In the genomic region with DNA sequence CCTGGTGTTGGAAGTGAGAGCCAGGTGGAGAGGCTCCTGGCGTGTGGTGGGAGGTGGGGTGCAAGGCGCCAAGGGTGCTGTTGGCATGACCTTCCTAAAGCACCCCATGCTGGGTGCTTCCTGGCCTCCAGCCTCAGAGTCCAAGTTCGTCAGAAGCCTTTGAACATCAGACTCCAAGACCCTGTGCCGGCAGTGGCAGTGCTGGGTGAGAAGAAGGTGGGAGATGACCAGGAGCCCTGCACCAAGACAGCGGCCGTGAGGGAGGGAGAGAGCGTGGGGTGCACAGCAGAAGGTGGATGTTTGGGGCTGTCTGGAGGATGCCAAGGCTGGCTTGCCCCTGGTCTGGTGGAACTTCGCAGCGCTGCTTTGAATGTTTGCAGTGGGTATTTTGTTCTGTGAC, we compare ENCODE assay signal across 22 cellular contexts. TPM values are rescaled to one million over a fixed set of nuclear protein-coding genes. Genes with fewer than 3 reads are reported as not detected.
DNase-seq lines count a peak whose midpoint lies in the region; ATAC-seq and TF ChIP-seq lines count a peak whose summit lies in the region.
"Had no signal": no experiment of that assay in that cellular context is flagged by ENCODE, and none has a peak within 500 bp of the region (broad histone marks: within the 10 kb centered on the region; RNA-seq: fewer than 3 reads in every experiment).

No MANE protein-coding gene starts in this region.

- no peak overlapping the region for H3K27ac ChIP-seq in upper lobe of right lung
- H3K27ac ChIP-seq: 22Rv1, body of pancreas had no signal

- no peaks in the 10 kb centered on the region for H3K4me1 ChIP-seq in upper lobe of right lung
- H3K4me1 ChIP-seq: body of pancreas had no signal

- peaks cover 72% of the 10 kb centered on the region for H3K36me3 ChIP-seq in upper lobe of right lung

- TF ChIP-seq CTCF in natural killer cell (IDR thresholded peaks at IDR 0.05) (no peak), upper lobe of right lung (IDR thresholded peaks at IDR 0.05) (no peak), endothelial cell (IDR thresholded peaks at IDR 0.05; ENCODE audit: unreplicated experiment) (no peak)

- peaks cover 22% of the 10 kb centered on the region for H3K4me1 Mint-ChIP-seq in T-helper 1 cell treated with Interleukin-12 subunit alpha and Interleukin-12 subunit beta and Interleukin-4 antibody, amounts not matched to agents 30 μg/mL and 1 μg/mL, for 36 hours (ENCODE audit: low read depth)
- H3K4me1 Mint-ChIP-seq in natural killer cell (peaks cover 21 to 29% of the 10 kb centered on the region in 2 donors), immature natural killer cell (peaks cover 25 to 41% of the 10 kb centered on the region in 2 donors), endothelial cell (ENCODE audit: unreplicated experiment) (peaks cover 2% of the 10 kb centered on the region)
- peaks cover 24 to 26% of the 10 kb centered on the region in 2 donors for H3K4me1 Mint-ChIP-seq in natural killer cell treated with Interleukin-12 subunit alpha and Interleukin-12 subunit beta and Interleukin-15 and Interleukin-18, amount 100 ng/mL, for 72 hours (ENCODE audit: low read depth in 2 of 2)

- H3K27me3 ChIP-seq in upper lobe of right lung, result no peaks in the 10 kb centered on the region
- H3K27me3 ChIP-seq: body of pancreas had no signal

- intact Hi-C loops in natural killer cell (cut with micrococcal nuclease), result loop anchor here (10.0 kb wide), 1 partner anchor 690 kb away; no protein-coding TSS in a partner anchor
- intact Hi-C loops in upper lobe of right lung (cut with DNase I), result loop anchor here (5.0 kb wide), 1 partner anchor 633 kb away; no protein-coding TSS in a partner anchor

- H3K27ac Mint-ChIP-seq in T-helper 1 cell treated with Interleukin-12 subunit alpha and Interleukin-12 subunit beta and Interleukin-4 antibody, amounts not matched to agents 30 μg/mL and 1 μg/mL, for 36 hours, result no peak overlapping the region
- H3K27ac Mint-ChIP-seq in natural killer cell (peak overlapping the region; percentile 84 to 92), immature natural killer cell (peak overlapping the region; percentile 55 to 92 (median 87)), endothelial cell (ENCODE audit: unreplicated experiment) (no peak overlapping the region)
- no peak overlapping the region for H3K27ac Mint-ChIP-seq in natural killer cell treated with Interleukin-12 subunit alpha and Interleukin-12 subunit beta and Interleukin-15 and Interleukin-18, amount 100 ng/mL, for 72 hours

- H3K9me3 Mint-ChIP-seq in T-helper 1 cell treated with Interleukin-12 subunit alpha and Interleukin-12 subunit beta and Interleukin-4 antibody, amounts not matched to agents 30 μg/mL and 1 μg/mL, for 36 hours, result no peaks in the 10 kb centered on the region
- H3K9me3 Mint-ChIP-seq in natural killer cell (no peaks in the 10 kb centered on the region), immature natural killer cell (no peaks in the 10 kb centered on the region), endothelial cell (ENCODE audit: unreplicated experiment) (no peaks in the 10 kb centered on the region)
- H3K9me3 Mint-ChIP-seq in natural killer cell treated with Interleukin-12 subunit alpha and Interleukin-12 subunit beta and Interleukin-15 and Interleukin-18, amount 100 ng/mL, for 72 hours, result no peaks in the 10 kb centered on the region

- peaks cover 48% of the 10 kb centered on the region for H3K36me3 Mint-ChIP-seq in T-helper 1 cell treated with Interleukin-12 subunit alpha and Interleukin-12 subunit beta and Interleukin-4 antibody, amounts not matched to agents 30 μg/mL and 1 μg/mL, for 36 hours (ENCODE audit: low read depth)
- peaks cover 7% of the 10 kb centered on the region for H3K36me3 Mint-ChIP-seq in natural killer cell
- peaks cover 16% of the 10 kb centered on the region for H3K36me3 Mint-ChIP-seq in natural killer cell treated with Interleukin-12 subunit alpha and Interleukin-12 subunit beta and Interleukin-15 and Interleukin-18, amount 100 ng/mL, for 72 hours
- H3K36me3 Mint-ChIP-seq in immature natural killer cell, result peaks cover 22 to 34% (median 25%) of the 10 kb centered on the region in 3 donors
- H3K36me3 Mint-ChIP-seq in endothelial cell (ENCODE audit: low read depth, unreplicated experiment), result peaks cover 38% of the 10 kb centered on the region

- ATAC-seq in natural killer cell (no peak), upper lobe of right lung (no peak)
- ATAC-seq in natural killer cell treated with Interleukin-12 subunit alpha and Interleukin-12 subunit beta and Interleukin-15 and Interleukin-18, amount 100 ng/mL, for 72 hours, result no peak
- ATAC-seq: body of pancreas, HCT116 had no signal

- peak overlapping the region; percentile 92 for H3K4me3 Mint-ChIP-seq in T-helper 1 cell treated with Interleukin-12 subunit alpha and Interleukin-12 subunit beta and Interleukin-4 antibody, amounts not matched to agents 30 μg/mL and 1 μg/mL, for 36 hours
- H3K4me3 Mint-ChIP-seq in natural killer cell (no peak overlapping the region), immature natural killer cell (peak overlapping the region; percentile 4 to 95 (median 49)), endothelial cell (ENCODE audit: unreplicated experiment) (no peak overlapping the region)
- H3K4me3 Mint-ChIP-seq in natural killer cell treated with Interleukin-12 subunit alpha and Interleukin-12 subunit beta and Interleukin-15 and Interleukin-18, amount 100 ng/mL, for 72 hours, result no peak overlapping the region

- H3K9me3 ChIP-seq in upper lobe of right lung, result no peaks in the 10 kb centered on the region
- H3K9me3 ChIP-seq: body of pancreas, SK-N-SH had no signal

- no peaks in the 10 kb centered on the region for H3K27me3 Mint-ChIP-seq in T-helper 1 cell treated with Interleukin-12 subunit alpha and Interleukin-12 subunit beta and Interleukin-4 antibody, amounts not matched to agents 30 μg/mL and 1 μg/mL, for 36 hours (ENCODE audit: low read depth)
- H3K27me3 Mint-ChIP-seq in natural killer cell (ENCODE audit: low read depth in 2 of 2) (no peaks in the 10 kb centered on the region), immature natural killer cell (ENCODE audit: low read depth in 3 of 3) (peaks cover 2 to 9% (median 4%) of the 10 kb centered on the region in 3 donors), endothelial cell (ENCODE audit: unreplicated experiment) (peaks cover 3% of the 10 kb centered on the region)
- no peaks in the 10 kb centered on the region for H3K27me3 Mint-ChIP-seq in natural killer cell treated with Interleukin-12 subunit alpha and Interleukin-12 subunit beta and Interleukin-15 and Interleukin-18, amount 100 ng/mL, for 72 hours

- no peak overlapping the region for H3K4me3 ChIP-seq in upper lobe of right lung
- H3K4me3 ChIP-seq: body of pancreas, smooth muscle cell had no signal

- DNase-seq in T-helper 1 cell, result no peak
- DNase-seq in natural killer cell, result no peak
- DNase-seq in natural killer cell treated with Interleukin-12 subunit alpha and Interleukin-12 subunit beta and Interleukin-15 and Interleukin-18, amount 100 ng/mL, for 72 hours (ENCODE audit: low spot score), result no peak
- DNase-seq in immature natural killer cell, result no peak
- peak; percentile 49 for DNase-seq in upper lobe of right lung
- DNase-seq in NCI-H446 (lab: John Stamatoyannopoulos, UW), result no peak
- no peak for DNase-seq in endothelial cell (ENCODE audit: low spot score)
- DNase-seq: activated naive CD4-positive, alpha-beta T cell treated with Interleukin-2 at 50 U/mL for 16 hours; body of pancreas; Calu3; kidney glomerular epithelial cell; NCI-H1694 treated with DMSO at 0.1 percent for 48 hours; NCI-H2171 treated with DMSO at 0.1 percent for 48 hours; occipital lobe; SK-N-SH; stimulated activated CD4-positive, alpha-beta T cell treated with anti-CD3 and anti-CD28 coated beads, Interleukin-4, amount 100 ng/mL, for 4 hours; T1000; trophoblast cell had no signal

RNA-seq across cellular contexts. Expression of gene PARVB, which starts 29.7 kb away (rescaled TPM):
- total RNA-seq in natural killer cell (10 to 100 TPM in 1 of 3 donors, 1 to 10 TPM in 2; 2.9 to 12.5 (median 8.1) TPM), upper lobe of right lung (49.3 TPM), endothelial cell (ENCODE audit: unreplicated experiment) (105 TPM)
- total RNA-seq in natural killer cell treated with Interleukin-12 subunit alpha and Interleukin-12 subunit beta and Interleukin-15 and Interleukin-18, amount 100 ng/mL, for 72 hours, result 10 to 100 TPM; 16.9 to 61.3 TPM
- 1 to 10 TPM; 1.8 to 3.8 (median 2.7) TPM for polyA plus RNA-seq in immature natural killer cell

RNA-seq across cellular contexts. Expression of gene SAMM50, which starts 39.2 kb away (rescaled TPM):
- total RNA-seq in natural killer cell (10 to 100 TPM; 25.9 to 30.6 (median 29.7) TPM), upper lobe of right lung (25.7 TPM), endothelial cell (ENCODE audit: unreplicated experiment) (81.6 TPM)
- total RNA-seq in natural killer cell treated with Interleukin-12 subunit alpha and Interleukin-12 subunit beta and Interleukin-15 and Interleukin-18, amount 100 ng/mL, for 72 hours, result 10 to 100 TPM; 45.5 to 46.5 TPM
- 10 to 100 TPM; 80.6 to 88.8 (median 82.8) TPM for polyA plus RNA-seq in immature natural killer cell

Comparison
In these comparisons a context has a peak if more than half of its experiments do, and no peak if none do; other contexts are left out.
1. H3K27ac Mint-ChIP-seq: peak in natural killer cell (2 of 2) and immature natural killer cell (6 of 6); none in T-helper 1 cell treated with Interleukin-12 subunit alpha and Interleukin-12 subunit beta and Interleukin-4 antibody, amounts not matched to agents 30 μg/mL and 1 μg/mL, for 36 hours (single experiment), natural killer cell treated with Interleukin-12 subunit alpha and Interleukin-12 subunit beta and Interleukin-15 and Interleukin-18, amount 100 ng/mL, for 72 hours (0 of 2) and endothelial cell (single experiment).
2. H3K4me3 Mint-ChIP-seq: peak in T-helper 1 cell treated with Interleukin-12 subunit alpha and Interleukin-12 subunit beta and Interleukin-4 antibody, amounts not matched to agents 30 μg/mL and 1 μg/mL, for 36 hours (single experiment) and immature natural killer cell (5 of 5); none in natural killer cell (single experiment), natural killer cell treated with Interleukin-12 subunit alpha and Interleukin-12 subunit beta and Interleukin-15 and Interleukin-18, amount 100 ng/mL, for 72 hours (single experiment) and endothelial cell (single experiment).